Comparison of ENCODE assay signal across 8 cellular contexts in genomic region chr19:36605839-36606478, GRCh38. TPM values are rescaled to one million over a fixed set of nuclear protein-coding genes. Genes with fewer than 3 reads are reported as not detected.
DNase-seq lines count a peak whose midpoint lies in the region; ATAC-seq and TF ChIP-seq lines count a peak whose summit lies in the region.

No MANE protein-coding gene starts in this region.

- peak overlapping the region; percentile 89 for H3K27ac Mint-ChIP-seq in progenitor cell of endocrine pancreas

- H3K27ac ChIP-seq in RWPE1 = peak overlapping the region; percentile 61

- CTCF ChIA-PET in RWPE1 (lab: Yijun Ruan, JAX) = no interaction called here

- no peaks in the 10 kb centered on the region for H3K27me3 Mint-ChIP-seq in progenitor cell of endocrine pancreas

- peaks cover 13% of the 10 kb centered on the region for H3K4me1 Mint-ChIP-seq in progenitor cell of endocrine pancreas (ENCODE audit: low read depth)

- POLR2A ChIA-PET in RWPE1 (lab: Yijun Ruan, JAX; ENCODE audit: low non-redundant PET) = no interaction called here

- no peak for ATAC-seq in GM21360 (IDR thresholded peaks at IDR 0.05; ENCODE audit: unreplicated experiment)
- ATAC-seq in GM21825 (IDR thresholded peaks at IDR 0.05; ENCODE audit: unreplicated experiment) = no peak

- H3K4me3 Mint-ChIP-seq in progenitor cell of endocrine pancreas (ENCODE audit: low read depth) = peak overlapping the region; percentile 92

- no peaks in the 10 kb centered on the region for H3K9me3 Mint-ChIP-seq in progenitor cell of endocrine pancreas (ENCODE audit: low read depth)

- peak; percentile 31 for DNase-seq in stimulated activated CD4-positive, alpha-beta T cell treated with anti-CD3 and anti-CD28 coated beads, Interleukin-1b, Interleukin-23, amount 100 ng/mL, for 48 hours
- DNase-seq in stimulated activated CD4-positive, alpha-beta T cell treated with anti-CD3 and anti-CD28 coated beads, Interleukin-4, amount 100 ng/mL, for 24 hours = no peak
- DNase-seq in RWPE1 (ENCODE audit: low spot score) = no peak
- DNase-seq in fibroblast of gingiva (ENCODE audit: low read depth) = peak; percentile 1
- DNase-seq in progenitor cell of endocrine pancreas (ENCODE audit: low spot score, unreplicated experiment) = no peak
- no peak for DNase-seq in NCI-H226

- peaks cover 3% of the 10 kb centered on the region for H3K36me3 Mint-ChIP-seq in progenitor cell of endocrine pancreas (ENCODE audit: insufficient read depth)

- TF ChIP-seq CTCF in RWPE1 (conservative IDR thresholded peaks at IDR 0.05; ENCODE audit: low read depth) (no peak), progenitor cell of endocrine pancreas (IDR thresholded peaks at IDR 0.05; ENCODE audit: unreplicated experiment) (no peak)

RNA-seq across cellular contexts. Expression of gene ZNF382, which starts 0.8 kb away (rescaled TPM):
- 21.4 and 21.6 TPM in 2 replicates for total RNA-seq in progenitor cell of endocrine pancreas

RNA-seq across cellular contexts. Expression of gene ZNF529, which starts 32.9 kb away (rescaled TPM):
- 19.7 and 24.3 TPM in 2 replicates for total RNA-seq in progenitor cell of endocrine pancreas

Comparison
In these comparisons a context has a peak if more than half of its experiments do, and no peak if none do; other contexts are left out.
1. DNase-seq: peak in stimulated activated CD4-positive, alpha-beta T cell treated with anti-CD3 and anti-CD28 coated beads, Interleukin-1b, Interleukin-23, amount 100 ng/mL, for 48 hours (single experiment) and fibroblast of gingiva (single experiment); none in stimulated activated CD4-positive, alpha-beta T cell treated with anti-CD3 and anti-CD28 coated beads, Interleukin-4, amount 100 ng/mL, for 24 hours (single experiment), RWPE1 (single experiment), progenitor cell of endocrine pancreas (single experiment) and NCI-H226 (single experiment).